1 cellular context compared by ENCODE assay signal in the genomic region with DNA sequence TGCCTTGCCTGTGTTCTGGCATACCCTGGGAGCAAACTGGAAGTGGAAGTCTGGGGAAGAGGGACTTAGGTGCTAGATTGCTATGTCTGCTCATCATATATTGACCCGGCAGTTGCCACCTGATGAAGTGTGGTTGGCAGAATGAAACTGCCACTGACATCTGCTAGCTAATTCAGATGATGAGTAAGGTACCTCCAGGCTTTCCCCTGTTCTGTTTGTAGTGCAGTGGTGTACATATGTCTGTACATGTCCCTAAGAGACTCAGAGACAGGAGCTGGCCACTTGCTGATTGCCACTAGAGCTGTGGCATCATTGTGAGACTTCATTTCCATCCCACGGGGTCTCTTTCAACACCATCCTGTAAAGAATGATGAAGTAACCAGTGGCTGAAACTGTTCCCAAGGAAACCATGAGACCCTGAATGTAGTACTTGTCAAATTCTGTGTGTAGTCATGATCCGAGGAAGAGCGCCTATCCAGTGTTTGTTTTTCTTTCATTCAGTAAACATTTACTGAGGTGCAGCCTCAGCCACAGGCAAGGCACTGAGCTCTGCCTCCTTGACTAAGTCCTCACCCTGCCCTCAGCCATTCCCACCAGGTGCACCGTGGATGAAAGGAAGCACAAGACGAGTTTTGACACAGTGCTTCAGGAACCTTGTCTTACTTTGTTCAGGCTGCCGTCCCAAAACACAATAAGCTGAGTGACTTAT.
TF ChIP-seq lines count a peak whose summit lies in the region.

No MANE protein-coding gene starts in this region.

TF ChIP-seq in GM12878, 131 proteins besides CTCF, POLR2A, EP300 and RAD21:
- no peak for TF ChIP-seq CHD2 (IDR thresholded peaks at IDR 0.05; ENCODE audit: borderline replicate concordance, low read depth, low read length)
- TF ChIP-seq ZNF622 (IDR thresholded peaks at IDR 0.05), result no peak
- TF ChIP-seq HDGF (IDR thresholded peaks at IDR 0.05), result no peak
- no peak for TF ChIP-seq STAT1 (conservative IDR thresholded peaks at IDR 0.05)
- no peak for TF ChIP-seq ZNF207 (IDR thresholded peaks at IDR 0.05; ENCODE audit: borderline replicate concordance)
- no peak for TF ChIP-seq TARDBP (IDR thresholded peaks at IDR 0.05; ENCODE audit: borderline replicate concordance)
- TF ChIP-seq JUNB (IDR thresholded peaks at IDR 0.05), result no peak
- no peak for TF ChIP-seq LARP7 (IDR thresholded peaks at IDR 0.05)
- no peak for TF ChIP-seq POLR2AphosphoS5 (IDR thresholded peaks at IDR 0.05; ENCODE audit: low read length)
- no peak for TF ChIP-seq SP1 (IDR thresholded peaks at IDR 0.05; ENCODE audit: low read depth, low read length)
- no peak for TF ChIP-seq MTA2 (IDR thresholded peaks at IDR 0.05; ENCODE audit: low read depth)
- no peak for TF ChIP-seq RCOR1 (conservative IDR thresholded peaks at IDR 0.05; ENCODE audit: low read depth, low read length)
